In genomic region chr3:44649709-44650108, GRCh38 we compare ENCODE assay signal across 1 cellular context.
TF ChIP-seq lines count a peak whose summit lies in the region.

No MANE protein-coding gene starts in this region.

TF ChIP-seq in HepG2, 621 proteins besides CTCF, POLR2A, EP300 and RAD21 (continued from another document):
- TF ChIP-seq CENPT (CRISPR knock-in tag; IDR thresholded peaks at IDR 0.05; ENCODE audit: low read depth): no peak
- no peak for TF ChIP-seq HOXD1 (CRISPR knock-in tag; IDR thresholded peaks at IDR 0.05)
- TF ChIP-seq GPN1 (CRISPR knock-in tag; IDR thresholded peaks at IDR 0.05; ENCODE audit: borderline replicate concordance): no peak
- no peak for TF ChIP-seq PHF5A (CRISPR knock-in tag; IDR thresholded peaks at IDR 0.05; ENCODE audit: low read depth, unreplicated experiment)
- no peak for TF ChIP-seq SYNCRIP (IDR thresholded peaks at IDR 0.05; ENCODE audit: insufficient read depth, low read depth, low read length)
- no peak for TF ChIP-seq ZNF670 (CRISPR knock-in tag; IDR thresholded peaks at IDR 0.05; ENCODE audit: borderline replicate concordance)
- no peak for TF ChIP-seq ZSCAN21 (CRISPR knock-in tag; IDR thresholded peaks at IDR 0.05; ENCODE audit: borderline replicate concordance)
- no peak for TF ChIP-seq REST (IDR thresholded peaks at IDR 0.05; ENCODE audit: borderline replicate concordance in 1 of 2, low read depth in 1 of 2, low read length in 2 of 2)
- TF ChIP-seq ATRX (CRISPR knock-in tag; IDR thresholded peaks at IDR 0.05; ENCODE audit: borderline replicate concordance): no peak
- TF ChIP-seq ADNP (CRISPR knock-in tag; IDR thresholded peaks at IDR 0.05): no peak
- TF ChIP-seq ZNF775 (CRISPR knock-in tag; IDR thresholded peaks at IDR 0.05; ENCODE audit: borderline replicate concordance): no peak
- TF ChIP-seq RELA (CRISPR knock-in tag; IDR thresholded peaks at IDR 0.05): no peak
- TF ChIP-seq ZNF282 (IDR thresholded peaks at IDR 0.05; ENCODE audit: partially characterized antibody): no peak
- TF ChIP-seq FIP1L1 (IDR thresholded peaks at IDR 0.05; ENCODE audit: borderline replicate concordance, insufficient read depth, low read depth, low read length): no peak
- no peak for TF ChIP-seq SETDB1 (CRISPR knock-in tag; IDR thresholded peaks at IDR 0.05; ENCODE audit: borderline replicate concordance)
- TF ChIP-seq KLF11 (CRISPR knock-in tag; IDR thresholded peaks at IDR 0.05): no peak
